9 cellular contexts compared by ENCODE assay signal in genomic region chr2:97714084-97714949, GRCh38. TPM values are rescaled to one million over a fixed set of nuclear protein-coding genes. Genes with fewer than 3 reads are reported as not detected.
DNase-seq lines count a peak whose midpoint lies in the region; ATAC-seq and TF ChIP-seq lines count a peak whose summit lies in the region.
"Had no signal": no experiment of that assay in that cellular context is flagged by ENCODE, and none has a peak within 500 bp of the region (broad histone marks: within the 10 kb centered on the region; RNA-seq: fewer than 3 reads in every experiment).

No MANE protein-coding gene starts in this region.

- H3K4me3 Mint-ChIP-seq in IgD-negative memory B cell (peak overlapping the region in 3 of 4 donors; percentile 55 to 87 (median 71)), endothelial cell (ENCODE audit: unreplicated experiment) (peak overlapping the region; percentile 7)
- H3K4me3 Mint-ChIP-seq in activated CD4-positive, alpha-beta T cell treated with anti-CD3 and anti-CD28 coated beads, Interleukin-2, amount 10 ng/mL, durations not matched to agents 24 days and 14 days, result peak overlapping the region; percentile 92
- H3K4me3 Mint-ChIP-seq: HFFc6 had no signal

- H3K27ac Mint-ChIP-seq in IgD-negative memory B cell, result peak overlapping the region in 1 of 3 donors; percentile 27
- H3K27ac Mint-ChIP-seq in activated CD4-positive, alpha-beta T cell treated with anti-CD3 and anti-CD28 coated beads, Interleukin-2, amount 10 ng/mL, durations not matched to agents 24 days and 14 days, result peak overlapping the region; percentile 100
- H3K27ac Mint-ChIP-seq in endothelial cell (ENCODE audit: unreplicated experiment), result peak overlapping the region; percentile 81
- H3K27ac Mint-ChIP-seq: HFFc6 had no signal

- TF ChIP-seq CTCF in endothelial cell (IDR thresholded peaks at IDR 0.05; ENCODE audit: unreplicated experiment), result no peak

- intact Hi-C loops in activated CD4-positive, alpha-beta T cell treated with anti-CD3 and anti-CD28 coated beads, Interleukin-2, amount 10 ng/mL, durations not matched to agents 24 days and 14 days (cut with micrococcal nuclease), result loop anchor here (10.0 kb wide), 1 partner anchor 280 kb away; the partner anchor contains the start of gene TMEM131
- intact Hi-C loops in left colon (cut with DNase I, micrococcal nuclease), result no loop called here

- H3K4me1 Mint-ChIP-seq in IgD-negative memory B cell (peaks cover 14 to 26% (median 23%) of the 10 kb centered on the region in 3 donors), endothelial cell (ENCODE audit: unreplicated experiment) (peaks cover 73% of the 10 kb centered on the region)
- peaks cover 80% of the 10 kb centered on the region for H3K4me1 Mint-ChIP-seq in activated CD4-positive, alpha-beta T cell treated with anti-CD3 and anti-CD28 coated beads, Interleukin-2, amount 10 ng/mL, durations not matched to agents 24 days and 14 days

- H3K27me3 Mint-ChIP-seq in IgD-negative memory B cell (no peaks in the 10 kb centered on the region), endothelial cell (ENCODE audit: unreplicated experiment) (peaks cover 14% of the 10 kb centered on the region)
- H3K27me3 Mint-ChIP-seq in activated CD4-positive, alpha-beta T cell treated with anti-CD3 and anti-CD28 coated beads, Interleukin-2, amount 10 ng/mL, durations not matched to agents 24 days and 14 days, result no peaks in the 10 kb centered on the region

- H3K36me3 Mint-ChIP-seq in IgD-negative memory B cell (no peaks in the 10 kb centered on the region), endothelial cell (ENCODE audit: low read depth, unreplicated experiment) (peaks cover 7% of the 10 kb centered on the region)
- peaks cover 54% of the 10 kb centered on the region for H3K36me3 Mint-ChIP-seq in activated CD4-positive, alpha-beta T cell treated with anti-CD3 and anti-CD28 coated beads, Interleukin-2, amount 10 ng/mL, durations not matched to agents 24 days and 14 days (ENCODE audit: low read depth)

- DNase-seq in activated CD4-positive, alpha-beta T cell treated with anti-CD3 and anti-CD28 coated beads, Interleukin-2, amount 10 ng/mL, durations not matched to agents 24 days and 14 days, result peak; percentile 73
- DNase-seq in endothelial cell (ENCODE audit: low spot score) (no peak), left colon (no peak), SW 1271 (lab: John Stamatoyannopoulos, UW) (no peak)
- peak; percentile 40 for DNase-seq in stimulated activated CD4-positive, alpha-beta T cell treated with anti-CD3 and anti-CD28 coated beads, Interleukin-4, amount 100 ng/mL, for 24 hours
- DNase-seq: HFFc6, nucleus accumbens had no signal

- ATAC-seq in left colon (no peak), GM19035 (IDR thresholded peaks at IDR 0.05; ENCODE audit: unreplicated experiment) (no peak)

- no peaks in the 10 kb centered on the region for H3K9me3 Mint-ChIP-seq in IgD-negative memory B cell
- no peaks in the 10 kb centered on the region for H3K9me3 Mint-ChIP-seq in activated CD4-positive, alpha-beta T cell treated with anti-CD3 and anti-CD28 coated beads, Interleukin-2, amount 10 ng/mL, durations not matched to agents 24 days and 14 days
- H3K9me3 Mint-ChIP-seq in endothelial cell (ENCODE audit: unreplicated experiment), result no peaks in the 10 kb centered on the region
- H3K9me3 Mint-ChIP-seq: HFFc6 had no signal

RNA-seq across cellular contexts. Expression of gene ZAP70, which starts 0.9 kb away (rescaled TPM):
- 4.6 TPM for polyA plus RNA-seq in IgD-negative memory B cell
- 240 and 242 TPM in 2 replicates for total RNA-seq in activated CD4-positive, alpha-beta T cell treated with anti-CD3 and anti-CD28 coated beads, Interleukin-2, amount 10 ng/mL, durations not matched to agents 24 days and 14 days
- total RNA-seq in endothelial cell (ENCODE audit: unreplicated experiment), result 93.4 TPM
- 1 to 10 TPM; 2.8 to 2.9 TPM for total RNA-seq in left colon
- total RNA-seq: HFFc6 had no signal

RNA-seq across cellular contexts. Expression of gene C2orf92, which starts 44.8 kb away (rescaled TPM):
- 1.4 TPM for polyA plus RNA-seq in IgD-negative memory B cell
- total RNA-seq in activated CD4-positive, alpha-beta T cell treated with anti-CD3 and anti-CD28 coated beads, Interleukin-2, amount 10 ng/mL, durations not matched to agents 24 days and 14 days, result 16.8 and 16.9 TPM in 2 replicates
- total RNA-seq in endothelial cell (ENCODE audit: unreplicated experiment) (15.1 TPM), left colon (1 to 10 TPM; 7.2 to 7.8 TPM)

RNA-seq across cellular contexts. Expression of gene ACTR1B, which starts 50.5 kb away (rescaled TPM):
- 11.3 TPM for polyA plus RNA-seq in IgD-negative memory B cell
- total RNA-seq in activated CD4-positive, alpha-beta T cell treated with anti-CD3 and anti-CD28 coated beads, Interleukin-2, amount 10 ng/mL, durations not matched to agents 24 days and 14 days, result 122 TPM in 2 replicates
- 52.1 TPM for total RNA-seq in endothelial cell (ENCODE audit: unreplicated experiment)
- 10 to 100 TPM; 67.4 to 79.2 TPM for total RNA-seq in left colon

Comparison
In these comparisons a context has a peak if more than half of its experiments do, and no peak if none do; other contexts are left out.
1. H3K4me3 Mint-ChIP-seq: peak in every context shown above with its lines; median percentile 92 in activated CD4-positive, alpha-beta T cell treated with anti-CD3 and anti-CD28 coated beads, Interleukin-2, amount 10 ng/mL, durations not matched to agents 24 days and 14 days; 71 in IgD-negative memory B cell; 7 in endothelial cell.
2. DNase-seq: peak in activated CD4-positive, alpha-beta T cell treated with anti-CD3 and anti-CD28 coated beads, Interleukin-2, amount 10 ng/mL, durations not matched to agents 24 days and 14 days (single experiment) and stimulated activated CD4-positive, alpha-beta T cell treated with anti-CD3 and anti-CD28 coated beads, Interleukin-4, amount 100 ng/mL, for 24 hours (single experiment); none in endothelial cell (single experiment), left colon (0 of 2) and SW 1271 (0 of 2).
3. RNA of gene ZAP70, which starts 0.9 kb away (total RNA-seq): 240 to 242 TPM in activated CD4-positive, alpha-beta T cell treated with anti-CD3 and anti-CD28 coated beads, Interleukin-2, amount 10 ng/mL, durations not matched to agents 24 days and 14 days and 93.4 TPM in endothelial cell (single experiment); 2.8 to 2.9 TPM in left colon; every median in the first group is over 10 times any median in the second.